8 cellular contexts compared by ENCODE assay signal in genomic region chr19:58553799-58554493, GRCh38. TPM values are rescaled to one million over a fixed set of nuclear protein-coding genes. Genes with fewer than 3 reads are reported as not detected.
DNase-seq lines count a peak whose midpoint lies in the region; ATAC-seq and TF ChIP-seq lines count a peak whose summit lies in the region.

No MANE protein-coding gene starts in this region.

- H3K36me3 ChIP-seq in body of pancreas (replicated peaks in 1 of 2; ENCODE audit: insufficient read depth in 1 of 2, low read depth in 2 of 2) (peaks cover 6 to 27% of the 10 kb centered on the region in 2 donors), lung (ENCODE audit: control insufficient read depth in 2 of 2, insufficient read depth in 2 of 2, low read length in 2 of 2) (peaks cover 5 to 46% of the 10 kb centered on the region in 2 donors), upper lobe of left lung (peaks cover 41 to 65% (median 57%) of the 10 kb centered on the region in 4 donors)

- DNase-seq in activated naive CD4-positive, alpha-beta T cell treated with anti-CD3 and anti-CD28 coated beads for 36 hours: no peak
- no peak for DNase-seq in activated naive CD4-positive, alpha-beta T cell (lab: John Stamatoyannopoulos, UW)
- DNase-seq in body of pancreas (peak in 1 of 4 donors; percentile 26), lung (ENCODE audit: low spot score) (no peak), upper lobe of left lung (no peak), G401 (ENCODE audit: low spot score) (no peak), mesenteric fat pad (ENCODE audit: low spot score) (no peak)

- peak overlapping the region; percentile 94 for H3K27ac Mint-ChIP-seq in activated naive CD4-positive, alpha-beta T cell treated with anti-CD3 and anti-CD28 coated beads for 36 hours

- intact Hi-C loops in activated naive CD4-positive, alpha-beta T cell treated with anti-CD3 and anti-CD28 coated beads for 36 hours (cut with micrococcal nuclease): no loop called here
- intact Hi-C loops in body of pancreas (cut with DNase I): no loop called here

- no peak for TF ChIP-seq POLR2A in body of pancreas (IDR thresholded peaks at IDR 0.05)
- TF ChIP-seq POLR2A in upper lobe of left lung (IDR thresholded peaks at IDR 0.05): no peak

- ATAC-seq in body of pancreas (no peak), lung (ENCODE audit: insufficient read depth, low FRiP score) (no peak), upper lobe of left lung (ENCODE audit: low FRiP score in 2 of 2) (no peak), GM18511 (IDR thresholded peaks at IDR 0.05; ENCODE audit: unreplicated experiment) (no peak)

- 19 to 31% methylated on average over 18 of the region's 18 CpGs for WGBS in body of pancreas, 2 donors
- WGBS in lung, 2 donors: 34 to 40% methylated on average over 18 of the region's 18 CpGs
- 28 to 42% methylated on average over 18 of the region's 18 CpGs for WGBS in upper lobe of left lung, 2 donors

- H3K4me3 Mint-ChIP-seq in activated naive CD4-positive, alpha-beta T cell treated with anti-CD3 and anti-CD28 coated beads for 36 hours: peak overlapping the region; percentile 90

- H3K4me1 ChIP-seq in body of pancreas (peaks cover 41% of the 10 kb centered on the region), lung (ENCODE audit: control insufficient read depth in 2 of 2, insufficient read depth in 2 of 2, low read length in 2 of 2) (peaks cover 9 to 14% of the 10 kb centered on the region in 2 donors), upper lobe of left lung (peaks cover 36 to 45% (median 37%) of the 10 kb centered on the region in 4 donors)

- peaks cover 51% of the 10 kb centered on the region for H3K4me1 Mint-ChIP-seq in activated naive CD4-positive, alpha-beta T cell treated with anti-CD3 and anti-CD28 coated beads for 36 hours (ENCODE audit: low read depth)

- no peaks in the 10 kb centered on the region for H3K27me3 ChIP-seq in body of pancreas
- H3K27me3 ChIP-seq in lung (ENCODE audit: control insufficient read depth, insufficient read depth): no peaks in the 10 kb centered on the region
- no peaks in the 10 kb centered on the region for H3K27me3 ChIP-seq in upper lobe of left lung

- in situ Hi-C loops in G401 (cut with HindIII; ENCODE audit: low sequenced_read_pairs): no loop called here

- TF ChIP-seq CTCF in body of pancreas (IDR thresholded peaks at IDR 0.05) (no peak), lung (IDR thresholded peaks at IDR 0.05; ENCODE audit: control extremely low read depth, extremely low read depth) (no peak), upper lobe of left lung (IDR thresholded peaks at IDR 0.05) (no peak)

- peak overlapping the region in 1 of 2 donors; percentile 53 for H3K4me3 ChIP-seq in body of pancreas
- H3K4me3 ChIP-seq in lung: peak overlapping the region; percentile 74
- peak overlapping the region; percentile 63 to 91 (median 83) for H3K4me3 ChIP-seq in upper lobe of left lung

- H3K27me3 Mint-ChIP-seq in activated naive CD4-positive, alpha-beta T cell treated with anti-CD3 and anti-CD28 coated beads for 36 hours (ENCODE audit: low read depth): no peaks in the 10 kb centered on the region

- H3K9me3 Mint-ChIP-seq in activated naive CD4-positive, alpha-beta T cell treated with anti-CD3 and anti-CD28 coated beads for 36 hours: no peaks in the 10 kb centered on the region

- H3K9me3 ChIP-seq in body of pancreas (no peaks in the 10 kb centered on the region), lung (ENCODE audit: control insufficient read depth in 2 of 2, insufficient read depth in 1 of 2, low read length in 1 of 2) (peaks cover 0 to 2% of the 10 kb centered on the region in 2 donors), upper lobe of left lung (no peaks in the 10 kb centered on the region)

- peak overlapping the region; percentile 72 to 97 (median 95) for H3K27ac ChIP-seq in body of pancreas
- H3K27ac ChIP-seq in lung (ENCODE audit: low read depth in 1 of 2, low read length in 1 of 2): peak overlapping the region; percentile 82 to 93
- H3K27ac ChIP-seq in upper lobe of left lung: peak overlapping the region; percentile 92 to 100 (median 95)

- CTCF ChIA-PET in activated naive CD4-positive, alpha-beta T cell treated with anti-CD3 and anti-CD28 coated beads for 36 hours (lab: Charles Lee): interaction anchor here (0.7 to 2.8 kb wide), 5 partner anchors 9 to 38 kb away, joined by 3 to 21 read pairs (median 4); partner anchors contain the start of gene ZBTB45

- peaks cover 54% of the 10 kb centered on the region for H3K36me3 Mint-ChIP-seq in activated naive CD4-positive, alpha-beta T cell treated with anti-CD3 and anti-CD28 coated beads for 36 hours (ENCODE audit: low read depth)

- TF ChIP-seq EP300 in upper lobe of left lung (IDR thresholded peaks at IDR 0.05): no peak

RNA-seq across cellular contexts. Expression of gene CHMP2A, which starts 1.0 kb away (rescaled TPM):
- 100 to 1,000 TPM; 109 to 111 TPM for total RNA-seq in activated naive CD4-positive, alpha-beta T cell treated with anti-CD3 and anti-CD28 coated beads for 36 hours
- total RNA-seq in body of pancreas (10 to 100 TPM; 22.7 to 66.4 TPM), lung (100 to 1,000 TPM in 1 of 2 donors, 10 to 100 TPM in 1; 87.7 to 156 TPM), upper lobe of left lung (100 to 1,000 TPM in 5 of 6 donors, 10 to 100 TPM in 1; 75.4 to 162 (median 123) TPM), mesenteric fat pad (116 TPM)
- polyA plus RNA-seq in lung: 100 to 1,000 TPM; 227 to 309 TPM
- 71.9 and 97.7 TPM in 2 replicates for total RNA-seq in G401 (2014; rRNA removed; shearing (Covaris generic))

RNA-seq across cellular contexts. Expression of gene UBE2M, which starts 4.5 kb away (rescaled TPM):
- 10 to 100 TPM; 91.4 to 93.6 TPM for total RNA-seq in activated naive CD4-positive, alpha-beta T cell treated with anti-CD3 and anti-CD28 coated beads for 36 hours
- 10 to 100 TPM; 10.5 to 11.7 TPM for total RNA-seq in body of pancreas
- total RNA-seq in lung: 10 to 100 TPM; 25.9 to 55.6 TPM
- 10 to 100 TPM; 55.7 to 60.7 TPM for polyA plus RNA-seq in lung
- total RNA-seq in upper lobe of left lung: 10 to 100 TPM; 33.0 to 53.9 (median 41.6) TPM
- 187 and 192 TPM in 2 replicates for total RNA-seq in G401 (2014; rRNA removed; shearing (Covaris generic))
- total RNA-seq in mesenteric fat pad: 69.4 TPM

RNA-seq across cellular contexts. Expression of gene TRIM28, which starts 10.1 kb away (rescaled TPM):
- total RNA-seq in activated naive CD4-positive, alpha-beta T cell treated with anti-CD3 and anti-CD28 coated beads for 36 hours: 100 to 1,000 TPM; 475 to 483 TPM
- total RNA-seq in body of pancreas: 100 to 1,000 TPM; 244 to 273 TPM
- 100 to 1,000 TPM; 171 to 250 TPM for total RNA-seq in lung
- polyA plus RNA-seq in lung: 100 to 1,000 TPM; 175 to 188 TPM
- 100 to 1,000 TPM; 197 to 283 (median 213) TPM for total RNA-seq in upper lobe of left lung
- 579 and 1,015 TPM in 2 replicates for total RNA-seq in G401 (2014; rRNA removed; shearing (Covaris generic))
- total RNA-seq in mesenteric fat pad: 185 TPM

RNA-seq across cellular contexts. Expression of gene MZF1, which starts 19.2 kb away (rescaled TPM):
- 10 to 100 TPM; 13.3 to 13.4 TPM for total RNA-seq in activated naive CD4-positive, alpha-beta T cell treated with anti-CD3 and anti-CD28 coated beads for 36 hours
- total RNA-seq in body of pancreas (10 to 100 TPM; 31.4 to 59.3 TPM), lung (10 to 100 TPM; 28.4 to 37.5 TPM), upper lobe of left lung (100 to 1,000 TPM in 1 of 6 donors, 10 to 100 TPM in 5; 34.8 to 162 (median 45.5) TPM), mesenteric fat pad (16.2 TPM)
- 10 to 100 TPM; 19.2 to 31.7 TPM for polyA plus RNA-seq in lung
- total RNA-seq in G401 (2014; rRNA removed; shearing (Covaris generic)): 9.4 and 10.7 TPM in 2 replicates

RNA-seq across cellular contexts. Expression of gene ZBTB45, which starts 34.3 kb away (rescaled TPM):
- 1 to 10 TPM; 5.5 to 6.0 TPM for total RNA-seq in activated naive CD4-positive, alpha-beta T cell treated with anti-CD3 and anti-CD28 coated beads for 36 hours
- total RNA-seq in body of pancreas: 10 to 100 TPM in 1 of 2 donors, 1 to 10 TPM in 1; 9.9 to 12.9 TPM
- 10 to 100 TPM in 1 of 2 donors, 1 to 10 TPM in 1; 6.0 to 20.2 TPM for total RNA-seq in lung
- 1 to 10 TPM; 7.7 to 9.6 TPM for polyA plus RNA-seq in lung
- total RNA-seq in upper lobe of left lung: 10 to 100 TPM; 11.9 to 19.7 (median 15.0) TPM
- 6.1 and 6.6 TPM in 2 replicates for total RNA-seq in G401 (2014; rRNA removed; shearing (Covaris generic))
- total RNA-seq in mesenteric fat pad: 11.8 TPM
